ENCODE assay signal across 8 cellular contexts in the genomic region with DNA sequence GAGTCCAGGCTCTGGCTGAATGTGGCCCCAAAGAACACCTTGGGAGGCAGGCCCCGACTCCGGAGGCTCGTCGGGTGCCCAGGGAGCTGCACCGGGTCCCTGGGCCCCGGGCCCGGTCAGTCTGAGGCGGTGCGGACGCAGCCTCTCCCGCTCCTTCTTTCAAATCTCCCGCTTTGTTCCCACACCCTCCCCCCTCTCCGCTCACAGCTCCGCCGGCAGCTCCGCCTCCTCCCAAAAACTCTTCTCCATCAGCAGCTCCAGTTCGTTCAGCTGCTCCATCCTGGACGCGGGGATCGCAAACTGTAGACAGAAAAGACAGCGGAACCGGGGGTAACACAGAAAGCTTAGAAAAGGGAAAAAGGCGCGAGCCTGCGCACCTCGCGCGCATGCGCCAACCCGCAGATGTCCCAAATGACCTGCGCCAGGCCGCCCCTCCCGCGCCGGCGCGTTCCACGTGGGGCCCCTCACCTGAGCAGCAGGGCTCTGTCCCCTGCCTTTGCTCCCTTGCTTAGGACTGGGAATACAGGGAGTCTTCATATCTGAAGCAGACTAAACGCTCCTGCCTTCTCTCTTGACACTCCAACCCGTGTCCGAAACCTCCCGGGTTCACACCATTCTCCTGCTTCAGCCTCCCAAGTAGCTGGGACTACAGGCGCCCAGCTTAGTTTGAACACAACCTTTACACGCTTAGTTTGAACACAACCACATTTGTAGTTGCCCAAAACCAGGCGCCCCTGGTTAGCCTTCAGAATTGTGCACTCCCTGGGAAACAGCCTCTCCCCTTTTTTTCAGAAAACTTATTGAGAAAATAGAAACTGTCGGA. TPM values are rescaled to one million over a fixed set of nuclear protein-coding genes. Genes with fewer than 3 reads are reported as not detected.
A peak's percentile ranks its signal among the peaks of the same experiment; 100 is the strongest.
DNase-seq lines count a peak whose midpoint lies in the region; ATAC-seq and TF ChIP-seq lines count a peak whose summit lies in the region.

A gene with protein sequence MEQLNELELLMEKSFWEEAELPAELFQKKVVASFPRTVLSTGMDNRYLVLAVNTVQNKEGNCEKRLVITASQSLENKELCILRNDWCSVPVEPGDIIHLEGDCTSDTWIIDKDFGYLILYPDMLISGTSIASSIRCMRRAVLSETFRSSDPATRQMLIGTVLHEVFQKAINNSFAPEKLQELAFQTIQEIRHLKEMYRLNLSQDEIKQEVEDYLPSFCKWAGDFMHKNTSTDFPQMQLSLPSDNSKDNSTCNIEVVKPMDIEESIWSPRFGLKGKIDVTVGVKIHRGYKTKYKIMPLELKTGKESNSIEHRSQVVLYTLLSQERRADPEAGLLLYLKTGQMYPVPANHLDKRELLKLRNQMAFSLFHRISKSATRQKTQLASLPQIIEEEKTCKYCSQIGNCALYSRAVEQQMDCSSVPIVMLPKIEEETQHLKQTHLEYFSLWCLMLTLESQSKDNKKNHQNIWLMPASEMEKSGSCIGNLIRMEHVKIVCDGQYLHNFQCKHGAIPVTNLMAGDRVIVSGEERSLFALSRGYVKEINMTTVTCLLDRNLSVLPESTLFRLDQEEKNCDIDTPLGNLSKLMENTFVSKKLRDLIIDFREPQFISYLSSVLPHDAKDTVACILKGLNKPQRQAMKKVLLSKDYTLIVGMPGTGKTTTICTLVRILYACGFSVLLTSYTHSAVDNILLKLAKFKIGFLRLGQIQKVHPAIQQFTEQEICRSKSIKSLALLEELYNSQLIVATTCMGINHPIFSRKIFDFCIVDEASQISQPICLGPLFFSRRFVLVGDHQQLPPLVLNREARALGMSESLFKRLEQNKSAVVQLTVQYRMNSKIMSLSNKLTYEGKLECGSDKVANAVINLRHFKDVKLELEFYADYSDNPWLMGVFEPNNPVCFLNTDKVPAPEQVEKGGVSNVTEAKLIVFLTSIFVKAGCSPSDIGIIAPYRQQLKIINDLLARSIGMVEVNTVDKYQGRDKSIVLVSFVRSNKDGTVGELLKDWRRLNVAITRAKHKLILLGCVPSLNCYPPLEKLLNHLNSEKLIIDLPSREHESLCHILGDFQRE (minus strand): TSS at position 388 of the 823 bp plus-strand sequence. CDS start 109 bp downstream, at position 279.

- H4K20me1 ChIP-seq in OCI-LY1 (ENCODE audit: insufficient read depth, low read length) = no peaks in the 10 kb centered on the region

- DNase-seq in DMS 273 (lab: John Stamatoyannopoulos, UW; ENCODE audit: unreplicated experiment) = peak; percentile 87
- DNase-seq in activated T-cell treated with anti-CD3 and anti-CD28 coated beads for 1 hour (ENCODE audit: low read depth) = peak; percentile 58
- DNase-seq in epidermal melanocyte (ENCODE audit: insufficient read length, low spot score) = peak; percentile 89
- DNase-seq in mucosa of descending colon = peak; percentile 70 to 82 (median 79)
- DNase-seq in stimulated activated CD8-positive, alpha-beta memory T cell treated with anti-CD3 and anti-CD28 coated beads, Interleukin-4, amount 100 ng/mL, for 24 hours (ENCODE audit: low read depth) = peak; percentile 73

- H3K27me3 ChIP-seq in HUES48 (ENCODE audit: control insufficient read depth, insufficient read depth, low read length) (no peaks in the 10 kb centered on the region), OCI-LY1 (ENCODE audit: insufficient read depth, low read length) (no peaks in the 10 kb centered on the region)

- peak within 1 kb of the TSS; percentile 95 for H3K4me2 ChIP-seq in OCI-LY1 (ENCODE audit: low read length)

- peak within 1 kb of the TSS; percentile 96 for H3K9ac ChIP-seq in HUES48 (ENCODE audit: low read depth, low read length)
- H3K9ac ChIP-seq in OCI-LY1 (ENCODE audit: low read length) = peak within 1 kb of the TSS; percentile 94

- TF ChIP-seq CTCF in OCI-LY1 (IDR thresholded peaks at IDR 0.05; ENCODE audit: low read length) (no peak), mucosa of descending colon (IDR thresholded peaks at IDR 0.05) (no peak)

- 0 out of 2 replicates have a peak within 1 kb of the TSS, but pooled peaks have one; percentile 22 for H2AFZ ChIP-seq in OCI-LY1 (ENCODE audit: low read length)

- intact Hi-C loops in mucosa of descending colon (cut with DNase I, micrococcal nuclease) = no loop called here

- H3K4me3 ChIP-seq in HUES48 (ENCODE audit: low read depth, low read length) = peak within 1 kb of the TSS; percentile 88
- H3K4me3 ChIP-seq in OCI-LY1 (ENCODE audit: low read depth, low read length, poor library complexity, severe bottlenecking) = peak within 1 kb of the TSS; percentile 90
- H3K4me3 ChIP-seq in mucosa of descending colon = peak within 1 kb of the TSS; percentile 18

- no peaks in the 10 kb centered on the region for H3F3A ChIP-seq in OCI-LY1 (ENCODE audit: insufficient read depth, low read length)

- ATAC-seq in GM21390 (IDR thresholded peaks at IDR 0.05; ENCODE audit: unreplicated experiment) (peak; percentile 85), mucosa of descending colon (peak; percentile 95)

- H3K4me1 ChIP-seq in HUES48 (ENCODE audit: control insufficient read depth, insufficient read depth, low read length) (peaks cover 15% of the 10 kb centered on the region), OCI-LY1 (ENCODE audit: insufficient read depth, low read length, severe bottlenecking) (peaks cover 19% of the 10 kb centered on the region), mucosa of descending colon (ENCODE audit: low read depth) (no peaks in the 10 kb centered on the region)

- peaks cover 40% of the 10 kb centered on the region for H3K79me2 ChIP-seq in OCI-LY1 (ENCODE audit: insufficient read depth, low read length)

- H3K27ac ChIP-seq in HUES48 (ENCODE audit: low read depth, low read length) = peak within 1 kb of the TSS; percentile 99
- peak within 1 kb of the TSS; percentile 52 for H3K27ac ChIP-seq in OCI-LY1 (ENCODE audit: low read depth, low read length, poor library complexity, severe bottlenecking)

- H3K36me3 ChIP-seq in HUES48 (ENCODE audit: control insufficient read depth, insufficient read depth, low read length) = peaks cover 30% of the 10 kb centered on the region
- H3K36me3 ChIP-seq in OCI-LY1 (ENCODE audit: insufficient read depth, low read length) = peaks cover 32% of the 10 kb centered on the region
- H3K36me3 ChIP-seq in mucosa of descending colon (ENCODE audit: low read depth) = no peaks in the 10 kb centered on the region

- no peaks in the 10 kb centered on the region for H3K9me2 ChIP-seq in OCI-LY1 (ENCODE audit: low read depth, low read length)

- H3K9me3 ChIP-seq in HUES48 (ENCODE audit: control insufficient read depth, insufficient read depth, low read length) (no peaks in the 10 kb centered on the region), OCI-LY1 (ENCODE audit: low read length) (no peaks in the 10 kb centered on the region), mucosa of descending colon (no peaks in the 10 kb centered on the region)

RNA-seq across cellular contexts. Expression of the gene that starts here (rescaled TPM):
- 1 to 10 TPM; 3.3 to 8.7 (median 5.2) TPM for total RNA-seq in mucosa of descending colon

Comparison
In these comparisons a context has a peak if more than half of its experiments do, and no peak if none do; other contexts are left out.
1. Peak in every context shown above with its lines: DNase-seq, ATAC-seq, H3K4me3 ChIP-seq and H3K27ac ChIP-seq.
2. H3K4me3 ChIP-seq: peak in every context shown above with its lines; median percentile 90 in OCI-LY1; 88 in HUES48; 18 in mucosa of descending colon.